Comparison of ENCODE assay signal across 5 cellular contexts in genomic region chr15:30201517-30201916, GRCh38.
A peak's percentile ranks its signal among the peaks of the same experiment; 100 is the strongest.
DNase-seq lines count a peak whose midpoint lies in the region; ATAC-seq, FAIRE-seq and TF ChIP-seq lines count a peak whose summit lies in the region.
"Not testable (repeated sequence)": the region's sequence is repeated elsewhere in the genome, so short reads cannot be mapped to it uniquely, and the experiment has no call there.

No MANE protein-coding gene starts in this region.

- not testable (repeated sequence) for H3K36me3 ChIP-seq in body of pancreas (replicated peaks in 1 of 2; ENCODE audit: insufficient read depth in 1 of 2, low read depth in 2 of 2); right lobe of liver

- not testable (repeated sequence) for TF ChIP-seq CTCF in A549 (IDR thresholded peaks at IDR 0.05); body of pancreas (IDR thresholded peaks at IDR 0.05); right lobe of liver (IDR thresholded peaks at IDR 0.05)

- H3K4me1 ChIP-seq in A549, body of pancreas, right lobe of liver: not testable (repeated sequence)

- CTCF ChIA-PET in A549 (lab: Yijun Ruan, JAX), result not testable (repeated sequence)

- not testable (repeated sequence) for DNase-seq in A549 (ENCODE audit: low read depth in 1 of 2, low spot score in 1 of 2); GM12892 (ENCODE audit: insufficient read length); body of pancreas; left lobe of liver (ENCODE audit: low spot score); right lobe of liver

- not testable (repeated sequence) for H3K27me3 ChIP-seq in body of pancreas, right lobe of liver

- not testable (repeated sequence) for TF ChIP-seq RAD21 in A549 (conservative IDR thresholded peaks at IDR 0.05 in 1 of 2, IDR thresholded peaks at IDR 0.05 in 1 of 2)

- TF ChIP-seq POLR2A in A549 (IDR thresholded peaks at IDR 0.05; ENCODE audit: low read length); GM12892 (IDR thresholded peaks at IDR 0.05; ENCODE audit: low read depth, low read length); body of pancreas (IDR thresholded peaks at IDR 0.05); right lobe of liver (IDR thresholded peaks at IDR 0.05): not testable (repeated sequence)

- POLR2A ChIA-PET in A549 (lab: Yijun Ruan, JAX), result not testable (repeated sequence)

- H3K9me3 ChIP-seq in A549, body of pancreas, right lobe of liver: not testable (repeated sequence)

- not testable (repeated sequence) for H3K27ac ChIP-seq in A549, body of pancreas, right lobe of liver

- not testable (repeated sequence) for ATAC-seq in A549
- peak; percentile 50 for ATAC-seq in body of pancreas
- peak; percentile 42 for ATAC-seq in left lobe of liver
- ATAC-seq in right lobe of liver, result peak in 3 of 4 donors; percentile 34 to 40 (median 38)

- intact Hi-C loops in body of pancreas (cut with DNase I); right lobe of liver (cut with DNase I): not testable (repeated sequence)

- WGBS in A549 (ENCODE audit: missing lambda C conversion rate), result 86% methylated on average over 3 of the region's 4 CpGs
- 19% methylated on average over 3 of the region's 4 CpGs; no CpG with 5 or more reads in 1 of the 2 donors for WGBS in body of pancreas, 2 donors
- 0% methylated on average over 2 of the region's 4 CpGs for WGBS in right lobe of liver (ENCODE audit: insufficient coverage, low coverage, low lambda C conversion rate, missing lambda C conversion rate)

- not testable (repeated sequence) for H3K4me3 ChIP-seq in A549, body of pancreas, right lobe of liver

- not testable (repeated sequence) for TF ChIP-seq EP300 in A549 (IDR thresholded peaks at IDR 0.05)

- not testable (repeated sequence) for H3K4me2 ChIP-seq in A549

- peak; percentile 18 for FAIRE-seq in A549 (lab: Jason Lieb, UNC)
- peak; percentile 90 for FAIRE-seq in GM12892 (lab: Jason Lieb, UNC)
